Comparison of ENCODE assay signal across 1 cellular context in genomic region chr3:128996200-128996599, GRCh38.
TF ChIP-seq lines count a peak whose summit lies in the region.

No MANE protein-coding gene starts in this region.

TF ChIP-seq in IMR-90, 13 proteins besides CTCF, POLR2A, EP300 and RAD21:
- peak; percentile 40 for TF ChIP-seq CEBPB (IDR thresholded peaks at IDR 0.05; ENCODE audit: low read depth, low read length)
- TF ChIP-seq NFE2L2 (IDR thresholded peaks at IDR 0.05; ENCODE audit: low read depth, low read length) = no peak
